Comparison of ENCODE assay signal across 1 cellular context in genomic region chr2:188979730-188980123, GRCh38.
TF ChIP-seq lines count a peak whose summit lies in the region.

No MANE protein-coding gene starts in this region.

TF ChIP-seq in IMR-90, 13 proteins besides CTCF, POLR2A, EP300 and RAD21:
- TF ChIP-seq MAZ (IDR thresholded peaks at IDR 0.05; ENCODE audit: borderline replicate concordance, low read depth, low read length) (no peak), SMC3 (IDR thresholded peaks at IDR 0.05; ENCODE audit: low read depth, low read length) (no peak), USF2 (IDR thresholded peaks at IDR 0.05; ENCODE audit: low read depth, low read length) (no peak), CHD1 (IDR thresholded peaks at IDR 0.05; ENCODE audit: low read depth, low read length) (no peak), NFE2L2 (IDR thresholded peaks at IDR 0.05; ENCODE audit: low read depth, low read length) (no peak), RFX5 (IDR thresholded peaks at IDR 0.05; ENCODE audit: low read depth, low read length) (no peak), MAFK (IDR thresholded peaks at IDR 0.05; ENCODE audit: low read depth, low read length) (no peak), RCOR1 (IDR thresholded peaks at IDR 0.05; ENCODE audit: insufficient replicate concordance, low read length) (no peak), BHLHE40 (IDR thresholded peaks at IDR 0.05; ENCODE audit: low read depth, low read length) (no peak), MXI1 (IDR thresholded peaks at IDR 0.05; ENCODE audit: borderline replicate concordance, low read depth, low read length) (no peak), FOS (IDR thresholded peaks at IDR 0.05; ENCODE audit: low read depth, low read length) (no peak)
